In the genomic region with DNA sequence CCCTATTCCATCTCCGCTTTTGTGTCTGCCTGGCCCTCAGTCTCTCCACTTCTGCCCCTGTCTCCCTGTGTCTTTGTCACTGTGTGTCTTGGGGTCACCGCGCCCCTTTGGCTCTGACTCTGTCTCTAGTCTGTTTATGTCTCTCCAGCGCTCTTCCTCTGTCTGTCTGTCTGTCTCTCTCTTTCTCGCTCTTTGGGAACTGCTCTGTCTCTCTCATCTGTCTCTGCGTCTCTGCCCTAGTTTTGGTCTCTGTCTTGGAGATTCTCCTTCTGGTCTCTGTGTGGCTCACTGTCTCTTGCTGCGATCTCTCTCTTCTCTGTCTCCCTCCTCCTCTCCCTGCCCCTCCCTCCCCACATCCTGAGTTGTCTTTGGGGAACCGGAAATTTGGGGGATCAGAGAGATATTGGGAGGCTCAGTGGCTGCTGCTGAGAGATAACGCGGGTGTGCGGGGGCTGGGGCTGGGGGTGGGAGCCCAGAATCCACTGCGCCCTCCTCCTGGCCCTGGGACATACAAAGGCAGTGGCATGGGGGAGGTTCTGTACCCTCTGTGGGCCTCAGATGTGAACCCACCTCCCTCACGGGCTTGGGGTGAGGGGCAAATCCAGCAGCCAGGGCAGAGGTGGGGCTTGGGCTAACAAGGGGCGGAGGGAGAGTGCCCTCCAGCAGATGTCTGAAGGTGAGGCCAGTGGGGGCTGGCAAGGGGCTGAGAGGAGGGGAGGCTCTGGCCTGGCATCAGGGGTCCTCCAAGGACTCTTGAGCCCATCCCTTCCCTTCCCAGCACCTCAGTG, we compare ENCODE assay signal across 1 cellular context.
TF ChIP-seq lines count a peak whose summit lies in the region.

No MANE protein-coding gene starts in this region.

TF ChIP-seq in HEK293T, 16 proteins besides CTCF, POLR2A, EP300 and RAD21 (continued from another document):
- no peak for TF ChIP-seq HDGF (IDR thresholded peaks at IDR 0.05; ENCODE audit: borderline replicate concordance)
- TF ChIP-seq ARNT (IDR thresholded peaks at IDR 0.05) = no peak
